In the genomic region with DNA sequence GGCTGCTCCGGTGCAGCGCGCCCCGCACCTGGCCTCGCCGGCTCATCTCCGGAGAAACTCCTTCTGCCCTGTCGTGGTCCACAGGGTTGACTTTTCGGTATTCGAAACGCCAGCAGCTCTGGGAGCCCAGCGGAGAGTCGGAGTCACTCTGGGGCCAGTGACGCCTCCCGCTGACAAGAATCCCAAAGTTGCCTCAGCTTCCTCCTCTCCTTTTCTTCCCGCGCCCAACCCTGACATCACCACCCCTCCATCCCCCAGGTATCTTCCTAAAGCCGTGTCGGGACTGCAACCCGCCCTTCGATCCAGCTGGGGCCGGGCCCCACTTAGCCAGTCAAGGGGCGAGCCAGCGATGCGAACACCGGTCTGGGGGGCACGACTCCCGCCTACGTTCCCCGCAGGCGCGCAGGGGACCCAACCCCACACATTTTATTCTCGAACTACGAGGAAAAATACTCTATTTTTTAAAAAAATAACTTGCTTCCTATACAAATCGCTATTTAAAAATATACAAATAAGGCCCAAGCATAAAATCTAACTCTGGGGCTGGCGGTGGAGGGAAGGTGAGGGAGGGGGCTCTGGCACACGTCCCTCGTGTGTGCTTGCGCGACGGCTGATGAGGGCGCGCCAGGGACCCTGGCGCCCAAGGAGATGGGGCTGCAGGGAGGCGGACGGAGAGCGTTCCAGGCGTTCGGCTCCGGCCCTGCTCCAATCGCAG, we compare ENCODE assay signal across 16 cellular contexts. TPM values are rescaled to one million over a fixed set of nuclear protein-coding genes. Genes with fewer than 3 reads are reported as not detected.
DNase-seq lines count a peak whose midpoint lies in the region; TF ChIP-seq lines count a peak whose summit lies in the region.
"Had no signal": no experiment of that assay in that cellular context is flagged by ENCODE, and none has a peak within 500 bp of the region (broad histone marks: within the 10 kb centered on the region; RNA-seq: fewer than 3 reads in every experiment).

No MANE protein-coding gene starts in this region.

- no peak overlapping the region for H3K27ac ChIP-seq in ascending aorta
- no peak overlapping the region for H3K27ac ChIP-seq in iPS-20b (ENCODE audit: low read length)

- intact Hi-C loops in ascending aorta (cut with DNase I), result no loop called here
- intact Hi-C loops in head of caudate nucleus (cut with DNase I), result no loop called here

- peak; percentile 14 for DNase-seq in GM20000 (ENCODE audit: low spot score)
- DNase-seq in ascending aorta (ENCODE audit: low spot score in 2 of 2), result no peak
- no peak for DNase-seq in glutamatergic neuron
- no peak for DNase-seq in NCI-H146 (lab: John Stamatoyannopoulos, UW)
- DNase-seq in head of caudate nucleus, result no peak
- DNase-seq in central memory CD4-positive, alpha-beta T cell, result no peak
- DNase-seq: activated CD4-positive, alpha-beta T cell treated with anti-CD3 and anti-CD28 coated beads, Interleukin-2, amount 50 U/mL, for 1 hour; NCI-H446 treated with DMSO at 0.1 percent for 48 hours had no signal

- H3K27me3 ChIP-seq in ascending aorta (peaks cover 6% of the 10 kb centered on the region), iPS-20b (ENCODE audit: insufficient read depth, low read length) (peaks cover 100% of the 10 kb centered on the region), skeletal muscle satellite cell (ENCODE audit: control insufficient read depth, insufficient read depth, low read length) (peaks cover 92% of the 10 kb centered on the region)

- no peaks in the 10 kb centered on the region for H3K36me3 Mint-ChIP-seq in glutamatergic neuron (ENCODE audit: unreplicated experiment)
- H3K36me3 Mint-ChIP-seq: CD14-positive monocyte had no signal

- no peak overlapping the region for H3K27ac Mint-ChIP-seq in glutamatergic neuron (ENCODE audit: unreplicated experiment)
- H3K27ac Mint-ChIP-seq: CD14-positive monocyte; stimulated activated naive CD8-positive, alpha-beta T cell treated with anti-CD3 and anti-CD28 coated beads, Interleukin-15, amount 100 ng/mL, for 72 hours; T-helper 1 cell treated with Interleukin-12 subunit alpha and Interleukin-12 subunit beta and Interleukin-4 antibody, amounts not matched to agents 30 μg/mL and 1 μg/mL, for 36 hours had no signal

- H3K9me3 ChIP-seq in ascending aorta (no peaks in the 10 kb centered on the region), iPS-20b (ENCODE audit: insufficient read depth, low read depth, low read length) (no peaks in the 10 kb centered on the region; the same call in 1 of the 2 replicates), skeletal muscle satellite cell (replicated peaks; ENCODE audit: low read length) (no peaks in the 10 kb centered on the region)

- H3K4me1 ChIP-seq in ascending aorta, result peaks cover 5 to 13% of the 10 kb centered on the region in 2 donors
- H3K4me1 ChIP-seq in iPS-20b (ENCODE audit: insufficient read depth, low read length), result no peaks in the 10 kb centered on the region
- peaks cover 9% of the 10 kb centered on the region for H3K4me1 ChIP-seq in skeletal muscle satellite cell (ENCODE audit: control insufficient read depth, insufficient read depth, low read length)

- H3K4me2 ChIP-seq in skeletal muscle satellite cell (ENCODE audit: low read length), result peak overlapping the region; percentile 94

- TF ChIP-seq CTCF in GM20000 (IDR thresholded peaks at IDR 0.05; ENCODE audit: extremely low read depth, missing control alignments), result no peak
- TF ChIP-seq CTCF in ascending aorta (IDR thresholded peaks at IDR 0.05), result no peak
- TF ChIP-seq CTCF in glutamatergic neuron (IDR thresholded peaks at IDR 0.05; ENCODE audit: partially characterized antibody, unreplicated experiment), result no peak

- H3K36me3 ChIP-seq in ascending aorta, result no peaks in the 10 kb centered on the region
- H3K36me3 ChIP-seq in iPS-20b (ENCODE audit: insufficient read depth, low read depth, low read length), result no peaks in the 10 kb centered on the region
- no peaks in the 10 kb centered on the region for H3K36me3 ChIP-seq in skeletal muscle satellite cell (ENCODE audit: insufficient read depth, low read length)
- H3K36me3 ChIP-seq: HAP-1 had no signal

- H3K27me3 Mint-ChIP-seq in glutamatergic neuron (ENCODE audit: unreplicated experiment), result peaks cover 26% of the 10 kb centered on the region

- peaks cover 2% of the 10 kb centered on the region for H3K4me1 Mint-ChIP-seq in glutamatergic neuron (ENCODE audit: low read depth, unreplicated experiment)

- no peak overlapping the region for H3K4me3 Mint-ChIP-seq in glutamatergic neuron (ENCODE audit: unreplicated experiment)
- H3K4me3 Mint-ChIP-seq: T-helper 1 cell treated with Interleukin-12 subunit alpha and Interleukin-12 subunit beta and Interleukin-4 antibody, amounts not matched to agents 30 μg/mL and 1 μg/mL, for 36 hours had no signal

- H3K9ac ChIP-seq in iPS-20b (ENCODE audit: low read depth, low read length) (no peak overlapping the region), skeletal muscle satellite cell (ENCODE audit: low read depth, low read length) (no peak overlapping the region)

- H3K4me3 ChIP-seq in ascending aorta (peak overlapping the region; percentile 45 to 65), iPS-20b (ENCODE audit: low read length) (peak overlapping the region; percentile 29; the same call in 1 of the 2 replicates), skeletal muscle satellite cell (ENCODE audit: low read length) (peak overlapping the region; percentile 68)
- H3K4me3 ChIP-seq: HAP-1 had no signal

- H3K9me3 Mint-ChIP-seq in glutamatergic neuron (ENCODE audit: unreplicated experiment), result peaks cover under 1% of the 10 kb centered on the region
- H3K9me3 Mint-ChIP-seq: stimulated activated naive CD8-positive, alpha-beta T cell treated with anti-CD3 and anti-CD28 coated beads, Interleukin-15, amount 100 ng/mL, for 72 hours; T-helper 1 cell treated with Interleukin-12 subunit alpha and Interleukin-12 subunit beta and Interleukin-4 antibody, amounts not matched to agents 30 μg/mL and 1 μg/mL, for 36 hours had no signal

RNA-seq across cellular contexts. Expression of gene NKX2-8, which starts 2.1 kb away (rescaled TPM):
- not detected for total RNA-seq in ascending aorta
- total RNA-seq in skeletal muscle satellite cell (2012; rRNA removed), result not detected in 2 replicates
- total RNA-seq in glutamatergic neuron (ENCODE audit: unreplicated experiment), result not detected
- total RNA-seq: HT1080, sciatic nerve had no signal
